In genomic region chr1:150263549-150263948, GRCh38 we compare ENCODE assay signal across 22 cellular contexts. TPM values are rescaled to one million over a fixed set of nuclear protein-coding genes. Genes with fewer than 3 reads are reported as not detected.
DNase-seq lines count a peak whose midpoint lies in the region; FAIRE-seq and TF ChIP-seq lines count a peak whose summit lies in the region.
"Had no signal": no experiment of that assay in that cellular context is flagged by ENCODE, and none has a peak within 500 bp of the region (broad histone marks: within the 10 kb centered on the region; RNA-seq: fewer than 3 reads in every experiment).

No MANE protein-coding gene starts in this region.

- H3K4me3 ChIP-seq in PC-9 (no peak overlapping the region), endothelial cell of umbilical vein (replicated peaks in 1 of 3; ENCODE audit: insufficient read depth in 1 of 3, low read depth in 1 of 3, low read length in 3 of 3) (no peak overlapping the region)
- H3K4me3 ChIP-seq: BLaER1 treated with 17β-estradiol and CSF1 and Interleukin-3, amounts not matched to agents 10 nM and 100 nM; GM23338; HAP-1 had no signal

- H3K27me3 ChIP-seq in PC-9 (ENCODE audit: insufficient read depth, low read depth) (no peaks in the 10 kb centered on the region), endothelial cell of umbilical vein (ENCODE audit: control insufficient read depth in 2 of 2, insufficient read depth in 2 of 2, low read length in 2 of 2) (peaks cover 10 to 13% of the 10 kb centered on the region in 2 experiments)

- H3K4me3 Mint-ChIP-seq in Calu3 (ENCODE audit: low read depth, unreplicated experiment) = no peak overlapping the region
- H3K4me3 Mint-ChIP-seq in neural crest cell = peak overlapping the region; percentile 63
- H3K4me3 Mint-ChIP-seq in osteocyte (ENCODE audit: unreplicated experiment) = no peak overlapping the region
- H3K4me3 Mint-ChIP-seq: CD4-positive, alpha-beta memory T cell; GM23338 had no signal

- no peak overlapping the region for H3K9ac ChIP-seq in endothelial cell of umbilical vein (replicated peaks; ENCODE audit: extremely low read depth, insufficient read depth, low read length)
- H3K9ac ChIP-seq: KMS-11 had no signal

- TF ChIP-seq CTCF in Calu3 (IDR thresholded peaks at IDR 0.05; ENCODE audit: unreplicated experiment) (no peak), PC-9 (conservative IDR thresholded peaks at IDR 0.05) (no peak), endothelial cell of umbilical vein (IDR thresholded peaks at IDR 0.05; ENCODE audit: extremely low read depth in 1 of 2, insufficient read depth in 1 of 2, low read depth in 1 of 2, low read length in 2 of 2) (no peak), neural crest cell (conservative IDR thresholded peaks at IDR 0.05) (no peak), osteocyte (IDR thresholded peaks at IDR 0.05) (no peak)

- CTCF ChIA-PET in Calu3 (lab: Charles Lee) = interaction anchor here (0.6 to 1.3 kb wide), 4 partner anchors 9 to 303 kb away, joined by 3 to 5 read pairs (median 4); partner anchors contain the start of gene C1orf54
- CTCF ChIA-PET in PC-9 (lab: Charles Lee) = interaction anchor here (1.1 kb wide), 1 partner anchor 18 kb away, joined by 3 read pairs; no protein-coding TSS in a partner anchor
- CTCF ChIA-PET in endothelial cell of umbilical vein (lab: Charles Lee) = interaction anchor here (1.3 to 13.2 kb wide), 2 partner anchors 12 to 18 kb away, joined by 3 to 466 read pairs; partner anchors contain the start of genes APH1A, C1orf54 and CIART

- peak; percentile 18 for FAIRE-seq in endothelial cell of umbilical vein (lab: Jason Lieb, UNC)
- FAIRE-seq: GM12892 had no signal

- H3K27me3 Mint-ChIP-seq in Calu3 (ENCODE audit: unreplicated experiment) = peaks cover 8% of the 10 kb centered on the region
- H3K27me3 Mint-ChIP-seq in neural crest cell (ENCODE audit: low read depth) = no peaks in the 10 kb centered on the region
- peaks cover 9% of the 10 kb centered on the region for H3K27me3 Mint-ChIP-seq in osteocyte (ENCODE audit: unreplicated experiment)

- H3K9me1 ChIP-seq in endothelial cell of umbilical vein (replicated peaks; ENCODE audit: control insufficient read depth, extremely low read depth, insufficient read depth, low read length) = no peaks in the 10 kb centered on the region

- H3K4me2 ChIP-seq in PC-9 = peak overlapping the region; percentile 60
- no peak overlapping the region for H3K4me2 ChIP-seq in endothelial cell of umbilical vein (ENCODE audit: insufficient read depth, low read length)
- H3K4me2 ChIP-seq: GM23338, KMS-11 had no signal

- dilution Hi-C loops in endothelial cell of umbilical vein (cut with MboI; ENCODE audit: extremely low pct_ligation_motif_present, low sequenced_read_pairs) = no loop called here

- H3K9me3 Mint-ChIP-seq in Calu3 (ENCODE audit: low read depth, unreplicated experiment) = no peaks in the 10 kb centered on the region
- no peaks in the 10 kb centered on the region for H3K9me3 Mint-ChIP-seq in neural crest cell
- no peaks in the 10 kb centered on the region for H3K9me3 Mint-ChIP-seq in osteocyte (ENCODE audit: unreplicated experiment)
- H3K9me3 Mint-ChIP-seq: CD4-positive, alpha-beta memory T cell; GM23338 had no signal

- H3F3A ChIP-seq in PC-9 (ENCODE audit: insufficient read depth, low read depth) = peaks cover 60% of the 10 kb centered on the region

- peaks cover 20% of the 10 kb centered on the region for H3K79me2 ChIP-seq in PC-9 (ENCODE audit: low read depth)
- peaks cover 18% of the 10 kb centered on the region for H3K79me2 ChIP-seq in endothelial cell of umbilical vein (ENCODE audit: control insufficient read depth, insufficient read depth, low read length)

- H3K27ac ChIP-seq in PC-9 (peak overlapping the region; percentile 83), endothelial cell of umbilical vein (ENCODE audit: insufficient read depth, low read depth, low read length) (no peak overlapping the region)
- H3K27ac ChIP-seq: BLaER1 treated with 17β-estradiol and CSF1 and Interleukin-3, amounts not matched to agents 10 nM and 100 nM; KMS-11 had no signal

- H3K4me1 ChIP-seq in PC-9 (replicated peaks; ENCODE audit: insufficient read depth) (peaks cover 67% of the 10 kb centered on the region), endothelial cell of umbilical vein (ENCODE audit: control insufficient read depth, extremely low read depth, insufficient read depth, low read length) (peaks cover 12% of the 10 kb centered on the region)
- H3K4me1 ChIP-seq: Caco-2 had no signal

- H3K36me3 ChIP-seq in PC-9 (ENCODE audit: low read depth) (peaks cover 17% of the 10 kb centered on the region), endothelial cell of umbilical vein (ENCODE audit: control insufficient read depth in 2 of 2, extremely low read depth in 1 of 2, insufficient read depth in 2 of 2, low read length in 2 of 2) (peaks cover 3 to 19% of the 10 kb centered on the region in 2 experiments)

- no peak for DNase-seq in Calu3
- no peak for DNase-seq in PC-9
- DNase-seq in endothelial cell of umbilical vein (ENCODE audit: low read depth, low spot score) = no peak
- DNase-seq in neural crest cell (ENCODE audit: low read depth, low spot score) = no peak
- no peak for DNase-seq in osteocyte (ENCODE audit: extremely low spot score, unreplicated experiment)
- DNase-seq in ACHN = no peak
- DNase-seq in mesenteric fat pad (ENCODE audit: low spot score) = no peak
- no peak for DNase-seq in hypothalamus (lab: John Stamatoyannopoulos, UW)
- DNase-seq: Caco-2; CD4-positive, alpha-beta memory T cell; DND-41; MV-4-11; NCI-H1105 treated with DMSO at 0.1 percent for 48 hours; NCI-H1694 treated with DMSO at 0.1 percent for 48 hours; NCI-H446; NCI-H526 treated with DMSO at 0.1 percent for 48 hours had no signal

- H2AFZ ChIP-seq in PC-9 (no peak overlapping the region), endothelial cell of umbilical vein (ENCODE audit: low read depth, low read length) (no peak overlapping the region)
- H2AFZ ChIP-seq: GM23338 had no signal

- POLR2A ChIA-PET in PC-9 (lab: Charles Lee; ENCODE audit: unreplicated experiment) (interaction anchor here (0.6 kb wide), 3 partner anchors 80 to 1279 kb away, joined by 3 to 11 read pairs (median 4); no protein-coding TSS in a partner anchor), endothelial cell of umbilical vein (lab: Charles Lee) (no interaction called here)

- no peak for TF ChIP-seq POLR2A in endothelial cell of umbilical vein (IDR thresholded peaks at IDR 0.05; ENCODE audit: low read depth, low read length)

- H3K27ac Mint-ChIP-seq in Calu3 (ENCODE audit: unreplicated experiment) (peak overlapping the region; percentile 77), neural crest cell (ENCODE audit: unreplicated experiment) (no peak overlapping the region), osteocyte (ENCODE audit: unreplicated experiment) (no peak overlapping the region)
- H3K27ac Mint-ChIP-seq: GM23338 had no signal

- BruUV-seq in Calu3 (replicated peaks; lab: Mats Ljungman, UMichigan) (no TSS peak), PC-9 (replicated peaks; lab: Mats Ljungman, UMichigan) (no TSS peak), endothelial cell of umbilical vein (replicated peaks; lab: Mats Ljungman, UMichigan) (no TSS peak)

- intact Hi-C loops in Calu3 (cut with micrococcal nuclease; ENCODE audit: unreplicated experiment) = no loop called here
- intact Hi-C loops in PC-9 (cut with micrococcal nuclease; ENCODE audit: unreplicated experiment) = loop anchor here (10.0 kb wide), 1 partner anchor 301 kb away; no protein-coding TSS in a partner anchor
- intact Hi-C loops in endothelial cell of umbilical vein (cut with micrococcal nuclease) = no loop called here

- in situ Hi-C loops in ACHN (cut with HindIII; ENCODE audit: low pct_ligation_motif_present, low pct_unique_long_range_greater_than_20kb, low sequenced_read_pairs) = no loop called here

- H3K9me2 ChIP-seq in PC-9 (ENCODE audit: insufficient read depth) = no peaks in the 10 kb centered on the region

- 0 out of 2 replicates have a peak, but pooled peaks cover 4% of the 10 kb centered on the region for H4K20me1 ChIP-seq in PC-9 (ENCODE audit: insufficient read depth)
- H4K20me1 ChIP-seq in endothelial cell of umbilical vein (replicated peaks; ENCODE audit: control insufficient read depth, extremely low read depth, insufficient read depth, low read length) = no peaks in the 10 kb centered on the region

- H3K9me3 ChIP-seq in PC-9 (ENCODE audit: insufficient read depth, low read depth) (no peaks in the 10 kb centered on the region), endothelial cell of umbilical vein (replicated peaks; ENCODE audit: control insufficient read depth, insufficient read depth, low read length) (no peaks in the 10 kb centered on the region)
- H3K9me3 ChIP-seq: BLaER1 treated with 17β-estradiol and CSF1 and Interleukin-3, amounts not matched to agents 10 nM and 100 nM; Caco-2; HAP-1 had no signal

- peaks cover 67% of the 10 kb centered on the region for H3K4me1 Mint-ChIP-seq in Calu3 (ENCODE audit: low read depth, unreplicated experiment)
- H3K4me1 Mint-ChIP-seq in neural crest cell = peaks cover 41% of the 10 kb centered on the region
- peaks cover 26% of the 10 kb centered on the region for H3K4me1 Mint-ChIP-seq in osteocyte (ENCODE audit: unreplicated experiment)

- H3K36me3 Mint-ChIP-seq in Calu3 (ENCODE audit: insufficient read depth, unreplicated experiment) = peaks cover 34% of the 10 kb centered on the region
- no peaks in the 10 kb centered on the region for H3K36me3 Mint-ChIP-seq in neural crest cell (ENCODE audit: low read depth)
- H3K36me3 Mint-ChIP-seq in osteocyte (ENCODE audit: unreplicated experiment) = peaks cover 20% of the 10 kb centered on the region

RNA-seq across cellular contexts. Expression of gene APH1A, which starts 5.3 kb away (rescaled TPM):
- total RNA-seq in Calu3 (2022) = 195 TPM in 2 replicates
- 152 and 173 TPM in 2 replicates for total RNA-seq in PC-9 (2021)
- total RNA-seq in endothelial cell of umbilical vein = 157 and 165 TPM in 2 replicates
- polyA plus RNA-seq in endothelial cell of umbilical vein = 325 and 344 TPM in 2 replicates
- polyA plus RNA-seq in endothelial cell of umbilical vein (2011; cell fraction: cytosol; rRNA removed) = 185 and 203 TPM in 2 replicates
- polyA plus RNA-seq in endothelial cell of umbilical vein (2011; cell fraction: nucleus; rRNA removed) = 325 and 331 TPM in 2 replicates
- polyA plus RNA-seq in endothelial cell of umbilical vein (2012) = 105 and 122 TPM in 2 replicates
- polyA minus RNA-seq in endothelial cell of umbilical vein = 287 and 355 TPM in 2 replicates
- 76.3 TPM for polyA minus RNA-seq in endothelial cell of umbilical vein (2011; cell fraction: cytosol; rRNA and poly(A)+ RNA removed)
- polyA minus RNA-seq in endothelial cell of umbilical vein (2011; cell fraction: nucleus; rRNA and poly(A)+ RNA removed) = 80.5 and 107 TPM in 2 replicates
- total RNA-seq in neural crest cell = 142 and 145 TPM in 2 replicates
- 138 and 147 TPM in 2 replicates for total RNA-seq in osteocyte
- 89.2 TPM for total RNA-seq in mesenteric fat pad

RNA-seq across cellular contexts. Expression of gene CA14, which starts 6.0 kb away (rescaled TPM):
- total RNA-seq in Calu3 (2022) = 1.0 and 1.3 TPM in 2 replicates
- total RNA-seq in PC-9 (2021) = 0.95 and 1.7 TPM in 2 replicates
- total RNA-seq in endothelial cell of umbilical vein = not detected in 2 replicates
- not detected in 2 replicates for polyA plus RNA-seq in endothelial cell of umbilical vein
- not detected in 2 replicates for polyA plus RNA-seq in endothelial cell of umbilical vein (2011; cell fraction: cytosol; rRNA removed)
- not detected in 2 replicates for polyA plus RNA-seq in endothelial cell of umbilical vein (2011; cell fraction: nucleus; rRNA removed)
- 0.24 and 0.37 TPM in 2 replicates for polyA plus RNA-seq in endothelial cell of umbilical vein (2012)
- not detected in 2 replicates for polyA minus RNA-seq in endothelial cell of umbilical vein
- not detected for polyA minus RNA-seq in endothelial cell of umbilical vein (2011; cell fraction: cytosol; rRNA and poly(A)+ RNA removed)
- polyA minus RNA-seq in endothelial cell of umbilical vein (2011; cell fraction: nucleus; rRNA and poly(A)+ RNA removed) = not detected in 2 replicates
- 28.9 and 31.9 TPM in 2 replicates for total RNA-seq in neural crest cell
- not detected in 2 replicates for total RNA-seq in osteocyte
- not detected for total RNA-seq in mesenteric fat pad
- total RNA-seq: Caco-2; CD4-positive, alpha-beta memory T cell; HT1080 had no signal

RNA-seq across cellular contexts. Expression of gene C1orf54, which starts 9.0 kb away (rescaled TPM):
- total RNA-seq in Calu3 (2022) (0.76 TPM in 1 of 2 replicates, not detected in the other), PC-9 (2021) (1.4 and 1.8 TPM in 2 replicates), endothelial cell of umbilical vein (30.4 and 35.5 TPM in 2 replicates), neural crest cell (15.0 and 16.1 TPM in 2 replicates), osteocyte (49.9 and 55.6 TPM in 2 replicates), mesenteric fat pad (14.4 TPM)
- 52.6 and 66.9 TPM in 2 replicates for polyA plus RNA-seq in endothelial cell of umbilical vein
- polyA plus RNA-seq in endothelial cell of umbilical vein (2011; cell fraction: cytosol; rRNA removed) = 61.4 and 81.5 TPM in 2 replicates
- polyA plus RNA-seq in endothelial cell of umbilical vein (2011; cell fraction: nucleus; rRNA removed) = 19.5 and 27.2 TPM in 2 replicates
- 31.0 and 41.3 TPM in 2 replicates for polyA plus RNA-seq in endothelial cell of umbilical vein (2012)
- 10.8 and 12.9 TPM in 2 replicates for polyA minus RNA-seq in endothelial cell of umbilical vein
- polyA minus RNA-seq in endothelial cell of umbilical vein (2011; cell fraction: cytosol; rRNA and poly(A)+ RNA removed) = not detected
- polyA minus RNA-seq in endothelial cell of umbilical vein (2011; cell fraction: nucleus; rRNA and poly(A)+ RNA removed) = 4.7 and 7.4 TPM in 2 replicates

RNA-seq across cellular contexts. Expression of gene CIART, which starts 18.8 kb away (rescaled TPM):
- total RNA-seq in Calu3 (2022) = 0.42 and 1.5 TPM in 2 replicates
- 11.0 and 16.6 TPM in 2 replicates for total RNA-seq in PC-9 (2021)
- 1.0 and 2.4 TPM in 2 replicates for total RNA-seq in endothelial cell of umbilical vein
- polyA plus RNA-seq in endothelial cell of umbilical vein = 4.2 and 4.3 TPM in 2 replicates
- polyA plus RNA-seq in endothelial cell of umbilical vein (2011; cell fraction: cytosol; rRNA removed) = 2.4 TPM in 2 replicates
- 5.9 and 7.5 TPM in 2 replicates for polyA plus RNA-seq in endothelial cell of umbilical vein (2011; cell fraction: nucleus; rRNA removed)
- polyA plus RNA-seq in endothelial cell of umbilical vein (2012) = 1.3 and 1.5 TPM in 2 replicates
- 3.7 and 4.0 TPM in 2 replicates for polyA minus RNA-seq in endothelial cell of umbilical vein
- not detected for polyA minus RNA-seq in endothelial cell of umbilical vein (2011; cell fraction: cytosol; rRNA and poly(A)+ RNA removed)
- polyA minus RNA-seq in endothelial cell of umbilical vein (2011; cell fraction: nucleus; rRNA and poly(A)+ RNA removed) = 1.7 and 2.3 TPM in 2 replicates
- 3.7 and 5.0 TPM in 2 replicates for total RNA-seq in neural crest cell
- 3.4 and 5.3 TPM in 2 replicates for total RNA-seq in osteocyte
- 3.5 TPM for total RNA-seq in mesenteric fat pad

RNA-seq across cellular contexts. Expression of gene ANP32E, which starts 27.6 kb away (rescaled TPM):
- total RNA-seq in Calu3 (2022) (101 and 129 TPM in 2 replicates), PC-9 (2021) (63.3 and 63.5 TPM in 2 replicates), endothelial cell of umbilical vein (53.4 and 57.9 TPM in 2 replicates), neural crest cell (110 and 114 TPM in 2 replicates), osteocyte (29.5 and 32.2 TPM in 2 replicates), mesenteric fat pad (17.9 TPM)
- 3.9 and 6.8 TPM in 2 replicates for polyA plus RNA-seq in endothelial cell of umbilical vein
- 10.6 and 11.9 TPM in 2 replicates for polyA plus RNA-seq in endothelial cell of umbilical vein (2011; cell fraction: cytosol; rRNA removed)
- 3.5 and 7.1 TPM in 2 replicates for polyA plus RNA-seq in endothelial cell of umbilical vein (2011; cell fraction: nucleus; rRNA removed)
- polyA plus RNA-seq in endothelial cell of umbilical vein (2012) = 31.5 and 53.0 TPM in 2 replicates
- polyA minus RNA-seq in endothelial cell of umbilical vein = 24.6 and 25.3 TPM in 2 replicates
- polyA minus RNA-seq in endothelial cell of umbilical vein (2011; cell fraction: cytosol; rRNA and poly(A)+ RNA removed) = 17.1 TPM
- polyA minus RNA-seq in endothelial cell of umbilical vein (2011; cell fraction: nucleus; rRNA and poly(A)+ RNA removed) = 5.6 and 6.0 TPM in 2 replicates

Comparison
In these comparisons a context has a peak if more than half of its experiments do, and no peak if none do; other contexts are left out.
1. RNA of gene CA14, which starts 6.0 kb away (total RNA-seq): 28.9 to 31.9 TPM in neural crest cell; 0.95 to 1.7 TPM in PC-9, 1.0 to 1.3 TPM in Calu3, not detected in endothelial cell of umbilical vein, not detected in osteocyte and not detected in mesenteric fat pad (single experiment); every median in the first group is over 10 times any median in the second.